In genomic region chr6:107124934-107125348, GRCh38 we compare ENCODE assay signal across 9 cellular contexts. TPM values are rescaled to one million over a fixed set of nuclear protein-coding genes. Genes with fewer than 3 reads are reported as not detected.
DNase-seq lines count a peak whose midpoint lies in the region; ATAC-seq and TF ChIP-seq lines count a peak whose summit lies in the region.
"Had no signal": no experiment of that assay in that cellular context is flagged by ENCODE, and none has a peak within 500 bp of the region (broad histone marks: within the 10 kb centered on the region; RNA-seq: fewer than 3 reads in every experiment).

No MANE protein-coding gene starts in this region.

- H3K27me3 ChIP-seq in esophagus muscularis mucosa = no peaks in the 10 kb centered on the region

- H3K36me3 Mint-ChIP-seq in activated CD4-positive, alpha-beta memory T cell treated with anti-CD3 and anti-CD28 coated beads for 36 hours = no peaks in the 10 kb centered on the region

- 59% methylated on average over 4 of the region's 4 CpGs for WGBS in esophagus muscularis mucosa

- H3K9me3 Mint-ChIP-seq in activated CD4-positive, alpha-beta memory T cell treated with anti-CD3 and anti-CD28 coated beads for 36 hours = no peaks in the 10 kb centered on the region

- H3K27me3 Mint-ChIP-seq in activated CD4-positive, alpha-beta memory T cell treated with anti-CD3 and anti-CD28 coated beads for 36 hours = no peaks in the 10 kb centered on the region

- H3K4me1 Mint-ChIP-seq in activated CD4-positive, alpha-beta memory T cell treated with anti-CD3 and anti-CD28 coated beads for 36 hours (ENCODE audit: low read depth) = no peaks in the 10 kb centered on the region

- POLR2A ChIA-PET in activated CD4-positive, alpha-beta memory T cell treated with anti-CD3 and anti-CD28 coated beads for 36 hours (lab: Charles Lee) = no interaction called here

- ATAC-seq in GM18517 (IDR thresholded peaks at IDR 0.05; ENCODE audit: unreplicated experiment) (peak; percentile 85), GM21447 (IDR thresholded peaks at IDR 0.05; ENCODE audit: unreplicated experiment) (peak; percentile 93), HG03342 (IDR thresholded peaks at IDR 0.05; ENCODE audit: unreplicated experiment) (peak; percentile 86)
- ATAC-seq: gastroesophageal sphincter had no signal

- H3K9me3 ChIP-seq in esophagus muscularis mucosa = no peaks in the 10 kb centered on the region
- H3K9me3 ChIP-seq: gastroesophageal sphincter had no signal

- H3K4me3 ChIP-seq in choroid plexus epithelial cell (ENCODE audit: low read depth, low read length) (no peak overlapping the region), esophagus muscularis mucosa (no peak overlapping the region)
- H3K4me3 ChIP-seq: gastroesophageal sphincter had no signal

- CTCF ChIA-PET in activated CD4-positive, alpha-beta memory T cell treated with anti-CD3 and anti-CD28 coated beads for 36 hours (lab: Charles Lee) = interaction anchor here (0.8 kb wide), 1 partner anchor 9 kb away, joined by 3 read pairs; the partner anchor contains the start of gene BEND3

- no peaks in the 10 kb centered on the region for H3K4me1 ChIP-seq in esophagus muscularis mucosa
- H3K4me1 ChIP-seq: gastroesophageal sphincter had no signal

- H3K27ac ChIP-seq in esophagus muscularis mucosa (replicated peaks in 1 of 4) = no peak overlapping the region
- H3K27ac ChIP-seq: gastroesophageal sphincter had no signal

- no peaks in the 10 kb centered on the region for H3K36me3 ChIP-seq in esophagus muscularis mucosa
- H3K36me3 ChIP-seq: gastroesophageal sphincter had no signal

- no peak overlapping the region for H3K4me3 Mint-ChIP-seq in activated CD4-positive, alpha-beta memory T cell treated with anti-CD3 and anti-CD28 coated beads for 36 hours

- intact Hi-C loops in esophagus muscularis mucosa (cut with DNase I) = no loop called here
- intact Hi-C loops in activated CD4-positive, alpha-beta memory T cell treated with anti-CD3 and anti-CD28 coated beads for 36 hours (cut with micrococcal nuclease) = no loop called here

- TF ChIP-seq EP300 in esophagus muscularis mucosa (IDR thresholded peaks at IDR 0.05) = no peak

- DNase-seq in choroid plexus epithelial cell (ENCODE audit: low read depth) = peak; percentile 16
- no peak for DNase-seq in esophagus muscularis mucosa (ENCODE audit: extremely low spot score)
- no peak for DNase-seq in activated effector memory CD4-positive, alpha-beta T cell treated with anti-CD3 and anti-CD28 coated beads, Interleukin-2, amount 50 U/mL, for 16 hours
- DNase-seq in activated CD4-positive, alpha-beta memory T cell treated with anti-CD3 and anti-CD28 coated beads for 36 hours = no peak
- DNase-seq in NCI-H748 treated with DMSO at 0.1 percent for 48 hours (lab: John Stamatoyannopoulos, UW) = no peak

- no peak overlapping the region for H3K27ac Mint-ChIP-seq in activated CD4-positive, alpha-beta memory T cell treated with anti-CD3 and anti-CD28 coated beads for 36 hours

- no peak for TF ChIP-seq POLR2A in esophagus muscularis mucosa (IDR thresholded peaks at IDR 0.05; ENCODE audit: low read depth)

- TF ChIP-seq CTCF in choroid plexus epithelial cell (conservative IDR thresholded peaks at IDR 0.05; ENCODE audit: low read depth, low read length) (no peak), esophagus muscularis mucosa (IDR thresholded peaks at IDR 0.05) (no peak)

RNA-seq across cellular contexts. Expression of gene BEND3, which starts 9.6 kb away (rescaled TPM):
- total RNA-seq in esophagus muscularis mucosa = 1 to 10 TPM in 3 of 4 donors, under 1 TPM in 1; 0.83 to 2.4 (median 1.6) TPM
- total RNA-seq in activated CD4-positive, alpha-beta memory T cell treated with anti-CD3 and anti-CD28 coated beads for 36 hours = 1 to 10 TPM; 4.4 to 4.5 TPM
